1 cellular context compared by ENCODE assay signal in the genomic region with DNA sequence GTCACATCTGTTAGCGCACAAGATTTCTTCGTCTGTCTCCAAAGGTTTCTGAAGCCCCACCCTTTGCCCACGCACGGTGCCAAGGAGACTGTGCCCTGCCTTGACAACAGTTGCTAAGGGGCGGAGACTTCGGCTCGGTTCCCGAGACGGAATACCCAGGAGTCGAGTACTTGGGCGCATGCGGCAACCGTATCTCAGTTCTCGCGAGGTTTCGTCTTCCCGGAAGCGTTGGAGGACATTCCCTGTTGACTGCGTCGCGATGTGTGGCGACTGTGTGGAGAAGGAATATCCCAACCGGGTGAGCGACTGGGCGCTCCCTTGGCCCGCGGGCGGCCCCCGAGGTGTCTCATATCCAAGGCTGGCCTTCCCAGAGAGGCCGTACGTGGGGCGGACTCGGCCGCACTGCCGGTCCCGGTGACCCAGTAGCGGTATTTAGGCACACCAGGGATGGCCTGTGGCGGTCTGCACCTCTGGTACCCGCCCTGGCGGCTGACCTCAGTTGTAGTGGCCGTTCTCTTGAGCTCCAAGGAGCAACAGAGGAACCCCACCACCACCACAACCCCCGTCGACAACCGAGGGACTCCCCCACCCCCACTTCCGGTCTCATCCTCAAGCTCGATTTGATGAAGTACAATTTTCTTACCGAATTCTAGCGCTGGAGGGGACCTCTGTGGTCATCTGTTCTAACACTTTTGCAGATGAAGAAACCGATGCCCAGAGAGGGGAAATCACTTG.
TF ChIP-seq lines count a peak whose summit lies in the region.

A gene (plus strand): TSS at position 219 of the 735 bp plus-strand sequence. CDS start 41 bp downstream, at position 260.

TF ChIP-seq in HCT116, 20 proteins besides CTCF, POLR2A, EP300 and RAD21 (continued from another document):
- TF ChIP-seq, protein P1, sequence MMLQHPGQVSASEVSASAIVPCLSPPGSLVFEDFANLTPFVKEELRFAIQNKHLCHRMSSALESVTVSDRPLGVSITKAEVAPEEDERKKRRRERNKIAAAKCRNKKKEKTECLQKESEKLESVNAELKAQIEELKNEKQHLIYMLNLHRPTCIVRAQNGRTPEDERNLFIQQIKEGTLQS (IDR thresholded peaks at IDR 0.05), result no peak
- no peak for TF ChIP-seq JUND (IDR thresholded peaks at IDR 0.05)
- no peak for TF ChIP-seq CEBPB (IDR thresholded peaks at IDR 0.05; ENCODE audit: low read depth)
- TF ChIP-seq SP1 (IDR thresholded peaks at IDR 0.05; ENCODE audit: low read depth), result peak; percentile 45; the same call in 1 of the 2 replicates
- no peak for TF ChIP-seq ZNF274 (IDR thresholded peaks at IDR 0.05; ENCODE audit: low read depth, low read length)
- no peak for TF ChIP-seq EZH2 (IDR thresholded peaks at IDR 0.05)
- no peak for TF ChIP-seq CBX3 (IDR thresholded peaks at IDR 0.05; ENCODE audit: low read depth)
- peak; percentile 96 for TF ChIP-seq POLR2AphosphoS5 (IDR thresholded peaks at IDR 0.05; ENCODE audit: low read depth, low read length)
- TF ChIP-seq, protein P2, sequence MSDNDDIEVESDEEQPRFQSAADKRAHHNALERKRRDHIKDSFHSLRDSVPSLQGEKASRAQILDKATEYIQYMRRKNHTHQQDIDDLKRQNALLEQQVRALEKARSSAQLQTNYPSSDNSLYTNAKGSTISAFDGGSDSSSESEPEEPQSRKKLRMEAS (IDR thresholded peaks at IDR 0.05), result peak; percentile 53; the same call in 1 of the 2 replicates
- TF ChIP-seq EZH2phosphoT487 (IDR thresholded peaks at IDR 0.05; ENCODE audit: borderline replicate concordance), result no peak
- TF ChIP-seq ZFX (IDR thresholded peaks at IDR 0.05), result peak; percentile 60
- no peak for TF ChIP-seq SRF (IDR thresholded peaks at IDR 0.05; ENCODE audit: low read depth)
- no peak for TF ChIP-seq TCF7L2 (IDR thresholded peaks at IDR 0.05; ENCODE audit: borderline replicate concordance, extremely low read depth, insufficient read depth, insufficient read length)
- TF ChIP-seq FOSL1 (IDR thresholded peaks at IDR 0.05; ENCODE audit: low read depth), result no peak
